33 cellular contexts compared by ENCODE assay signal in genomic region chrX:96729053-96729452, GRCh38.
"Had no signal": no experiment of that assay in that cellular context is flagged by ENCODE, and none has a peak within 500 bp of the region (broad histone marks: within the 10 kb centered on the region; RNA-seq: fewer than 3 reads in every experiment).

No MANE protein-coding gene starts in this region.

- H3K4me3 ChIP-seq: cardiac muscle cell, Peyer's patch, SJSA1 had no signal

- H3K4me2 ChIP-seq: SK-N-SH had no signal

- H3K36me3 Mint-ChIP-seq: activated naive CD8-positive, alpha-beta T cell treated with anti-CD3 and anti-CD28 coated beads for 36 hours had no signal

- FAIRE-seq: TTC549 had no signal

- H3K27ac Mint-ChIP-seq: activated CD4-positive, alpha-beta memory T cell treated with anti-CD3 and anti-CD28 coated beads, Interleukin-2, amount 10 ng/mL, durations not matched to agents 7 days and 5 days; activated CD4-positive, alpha-beta T cell treated with anti-CD3 and anti-CD28 coated beads for 36 hours; activated CD8-positive, alpha-beta memory T cell treated with anti-CD3 and anti-CD28 coated beads, Interleukin-2, amount 10 ng/mL, durations not matched to agents 7 days and 5 days; activated naive CD8-positive, alpha-beta T cell treated with anti-CD3 and anti-CD28 coated beads for 36 hours; activated T-cell treated with anti-CD3 and anti-CD28 coated beads, Interleukin-2, amount 50 U/mL, for 72 hours; activated T-helper 17 cell treated with anti-CD3 and anti-CD28 coated beads, Interleukin-2, amount 50 U/mL, for 72 hours; T-helper 1 cell treated with Interleukin-12 subunit alpha and Interleukin-12 subunit beta and Interleukin-4 antibody, amounts not matched to agents 30 μg/mL and 1 μg/mL, for 36 hours; T-helper 2 cell treated with Interferon-gamma antibody and Interleukin-4, amounts not matched to agents 5 μg/mL and 100 μg/mL, for 36 hours had no signal

- H3K27me3 ChIP-seq: brain microvascular endothelial cell, cardiac muscle cell, Peyer's patch, SJSA1 had no signal

- H3K9me3 ChIP-seq: Peyer's patch, SJSA1, SK-N-SH had no signal

- H3K4me1 ChIP-seq: Peyer's patch, SJSA1 had no signal

- H3K9me3 Mint-ChIP-seq: activated CD4-positive, alpha-beta memory T cell treated with anti-CD3 and anti-CD28 coated beads, Interleukin-2, amount 10 ng/mL, durations not matched to agents 7 days and 5 days; activated naive CD8-positive, alpha-beta T cell treated with anti-CD3 and anti-CD28 coated beads for 36 hours; activated T-cell treated with anti-CD3 and anti-CD28 coated beads, Interleukin-2, amount 50 U/mL, for 72 hours; activated T-helper 17 cell treated with anti-CD3 and anti-CD28 coated beads, Interleukin-2, amount 50 U/mL, for 72 hours; central memory CD8-positive, alpha-beta T cell; T-helper 1 cell treated with Interleukin-12 subunit alpha and Interleukin-12 subunit beta and Interleukin-4 antibody, amounts not matched to agents 30 μg/mL and 1 μg/mL, for 36 hours; T-helper 2 cell treated with Interferon-gamma antibody and Interleukin-4, amounts not matched to agents 5 μg/mL and 100 μg/mL, for 36 hours had no signal

- H3K9ac ChIP-seq: SK-N-SH had no signal

- DNase-seq: activated CD4-positive, alpha-beta memory T cell treated with anti-CD3 and anti-CD28 coated beads, Interleukin-2, amount 10 ng/mL, durations not matched to agents 7 days and 5 days; activated CD4-positive, alpha-beta T cell treated with anti-CD3 and anti-CD28 coated beads for 36 hours; activated CD4-positive, alpha-beta T cell treated with anti-CD3 and anti-CD28 coated beads, Interleukin-2, amount 50 U/mL, for 1 hour; activated CD8-positive, alpha-beta memory T cell treated with anti-CD3 and anti-CD28 coated beads for 24 hours; activated CD8-positive, alpha-beta memory T cell treated with anti-CD3 and anti-CD28 coated beads, Interleukin-2, amount 10 ng/mL, durations not matched to agents 7 days and 5 days; activated CD8-positive, alpha-beta memory T cell treated with anti-CD3 and anti-CD28 coated beads, Interleukin-2, amount 50 U/mL, for 48 hours; activated effector memory CD4-positive, alpha-beta T cell treated with anti-CD3 and anti-CD28 coated beads, Interleukin-2, amount 50 U/mL, for 16 hours; activated naive CD4-positive, alpha-beta T cell; activated naive CD4-positive, alpha-beta T cell treated with anti-CD3 and anti-CD28 coated beads, Interleukin-2, amount 50 U/mL, for 16 hours; activated naive CD8-positive, alpha-beta T cell treated with anti-CD3 and anti-CD28 coated beads for 36 hours; activated T-cell treated with anti-CD3 and anti-CD28 coated beads, Interleukin-2, amount 50 U/mL, for 72 hours; amniotic stem cell; aorta; brain microvascular endothelial cell; NCI-H1105; NCI-H1417 treated with DMSO at 0.1 percent for 48 hours; NCI-H187 treated with DMSO at 0.1 percent for 48 hours; NCI-H2081; NCI-H345; NCI-H524 treated with DMSO at 0.1 percent for 48 hours; NK-92 treated with Interleukin-12 subunit alpha and Interleukin-12 subunit beta, amount 100 ng/mL, for 24 hours; PC-3; Peyer's patch; RPMI8226; SHP77 treated with DMSO at 0.1 percent for 48 hours; SK-N-SH had no signal

- H3K36me3 ChIP-seq: brain microvascular endothelial cell, cardiac muscle cell, Peyer's patch, SJSA1 had no signal

- H3K27ac ChIP-seq: brain microvascular endothelial cell, cardiac muscle cell, Peyer's patch, SJSA1 had no signal

- H3K4me3 Mint-ChIP-seq: activated CD4-positive, alpha-beta memory T cell treated with anti-CD3 and anti-CD28 coated beads, Interleukin-2, amount 10 ng/mL, durations not matched to agents 7 days and 5 days; activated CD4-positive, alpha-beta T cell treated with anti-CD3 and anti-CD28 coated beads for 36 hours; activated CD8-positive, alpha-beta memory T cell treated with anti-CD3 and anti-CD28 coated beads, Interleukin-2, amount 10 ng/mL, durations not matched to agents 7 days and 5 days; activated naive CD8-positive, alpha-beta T cell treated with anti-CD3 and anti-CD28 coated beads for 36 hours; activated T-cell treated with anti-CD3 and anti-CD28 coated beads, Interleukin-2, amount 50 U/mL, for 72 hours; activated T-helper 17 cell treated with anti-CD3 and anti-CD28 coated beads, Interleukin-2, amount 50 U/mL, for 72 hours; central memory CD8-positive, alpha-beta T cell; T-helper 1 cell treated with Interleukin-12 subunit alpha and Interleukin-12 subunit beta and Interleukin-4 antibody, amounts not matched to agents 30 μg/mL and 1 μg/mL, for 36 hours; T-helper 2 cell treated with Interferon-gamma antibody and Interleukin-4, amounts not matched to agents 5 μg/mL and 100 μg/mL, for 36 hours had no signal

- H3K27me3 Mint-ChIP-seq: activated CD4-positive, alpha-beta memory T cell treated with anti-CD3 and anti-CD28 coated beads, Interleukin-2, amount 10 ng/mL, durations not matched to agents 7 days and 5 days; activated CD4-positive, alpha-beta T cell treated with anti-CD3 and anti-CD28 coated beads for 36 hours; activated CD8-positive, alpha-beta memory T cell treated with anti-CD3 and anti-CD28 coated beads, Interleukin-2, amount 10 ng/mL, durations not matched to agents 7 days and 5 days; activated naive CD8-positive, alpha-beta T cell treated with anti-CD3 and anti-CD28 coated beads for 36 hours; activated T-helper 17 cell treated with anti-CD3 and anti-CD28 coated beads, Interleukin-2, amount 50 U/mL, for 72 hours; central memory CD8-positive, alpha-beta T cell had no signal
